ENCODE assay signal across 1 cellular context in genomic region chr1:209829716-209830115, GRCh38.
TF ChIP-seq lines count a peak whose summit lies in the region.

No MANE protein-coding gene starts in this region.

TF ChIP-seq in GM23338, 12 proteins besides CTCF, POLR2A, EP300 and RAD21:
- no peak for TF ChIP-seq ZNF462 (CRISPR knock-in tag; IDR thresholded peaks at IDR 0.05)
- TF ChIP-seq JUNB (IDR thresholded peaks at IDR 0.05; ENCODE audit: unreplicated experiment), result no peak
- TF ChIP-seq STAT1 (IDR thresholded peaks at IDR 0.05; ENCODE audit: unreplicated experiment), result no peak
- no peak for TF ChIP-seq POLR2AphosphoS5 (IDR thresholded peaks at IDR 0.05; ENCODE audit: low read depth)
- TF ChIP-seq, protein P1, sequence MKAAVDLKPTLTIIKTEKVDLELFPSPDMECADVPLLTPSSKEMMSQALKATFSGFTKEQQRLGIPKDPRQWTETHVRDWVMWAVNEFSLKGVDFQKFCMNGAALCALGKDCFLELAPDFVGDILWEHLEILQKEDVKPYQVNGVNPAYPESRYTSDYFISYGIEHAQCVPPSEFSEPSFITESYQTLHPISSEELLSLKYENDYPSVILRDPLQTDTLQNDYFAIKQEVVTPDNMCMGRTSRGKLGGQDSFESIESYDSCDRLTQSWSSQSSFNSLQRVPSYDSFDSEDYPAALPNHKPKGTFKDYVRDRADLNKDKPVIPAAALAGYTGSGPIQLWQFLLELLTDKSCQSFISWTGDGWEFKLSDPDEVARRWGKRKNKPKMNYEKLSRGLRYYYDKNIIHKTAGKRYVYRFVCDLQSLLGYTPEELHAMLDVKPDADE (IDR thresholded peaks at IDR 0.05), result no peak
